In genomic region chr12:91289881-91290280, GRCh38 we compare ENCODE assay signal across 28 cellular contexts.
DNase-seq lines count a peak whose midpoint lies in the region; ATAC-seq and TF ChIP-seq lines count a peak whose summit lies in the region.
"Had no signal": no experiment of that assay in that cellular context is flagged by ENCODE, and none has a peak within 500 bp of the region (broad histone marks: within the 10 kb centered on the region; RNA-seq: fewer than 3 reads in every experiment).

No MANE protein-coding gene starts in this region.

- H2AFZ ChIP-seq in fibroblast of lung (ENCODE audit: low read length), result peak overlapping the region; percentile 61

- H3K27ac Mint-ChIP-seq in activated naive CD4-positive, alpha-beta T cell treated with anti-CD3 and anti-CD28 coated beads, Interleukin-2, amount 50 U/mL, for 72 hours, result no peak overlapping the region
- H3K27ac Mint-ChIP-seq: activated CD8-positive, alpha-beta memory T cell treated with anti-CD3 and anti-CD28 coated beads, Interleukin-2, amount 10 ng/mL, durations not matched to agents 7 days and 5 days; activated naive CD8-positive, alpha-beta T cell treated with anti-CD3 and anti-CD28 coated beads, Interleukin-2, amount 50 U/mL, for 24 hours; H9; natural killer cell had no signal

- H3K4me2 ChIP-seq in BLaER1 (peak overlapping the region; percentile 40), fibroblast of lung (ENCODE audit: extremely low read depth, insufficient read depth, low read length) (no peak overlapping the region)
- H3K4me2 ChIP-seq: KMS-11 had no signal

- no peak for ATAC-seq in activated naive CD4-positive, alpha-beta T cell treated with anti-CD3 and anti-CD28 coated beads, Interleukin-2, amount 50 U/mL, for 72 hours
- ATAC-seq: activated CD8-positive, alpha-beta memory T cell treated with anti-CD3 and anti-CD28 coated beads, Interleukin-2, amount 10 ng/mL, durations not matched to agents 7 days and 5 days; activated naive CD8-positive, alpha-beta T cell treated with anti-CD3 and anti-CD28 coated beads, Interleukin-2, amount 50 U/mL, for 24 hours; heart right ventricle; lower lobe of right lung; mucosa of descending colon; natural killer cell; stimulated activated naive CD8-positive, alpha-beta T cell treated with anti-CD3 and anti-CD28 coated beads, Interleukin-15, Interleukin-2, amounts not matched to agents 100 U/mL and 50 U/mL, for 24 hours had no signal

- no peak overlapping the region for H3K4me3 ChIP-seq in BLaER1
- H3K4me3 ChIP-seq in fibroblast of lung (replicated peaks in 1 of 4; ENCODE audit: control extremely low read depth in 1 of 4, insufficient read depth in 1 of 4, low read depth in 3 of 4, low read length in 4 of 4), result no peak overlapping the region
- no peak overlapping the region for H3K4me3 ChIP-seq in WERI-Rb-1 (ENCODE audit: low read depth, low read length)
- H3K4me3 ChIP-seq: esophagus squamous epithelium, heart right ventricle, lower lobe of right lung, mucosa of descending colon, ovary, spleen, testis had no signal

- H3K9me3 ChIP-seq in BLaER1 (no peaks in the 10 kb centered on the region), fibroblast of lung (ENCODE audit: control insufficient read depth, insufficient read depth, low read depth, low read length) (no peaks in the 10 kb centered on the region), WERI-Rb-1 (ENCODE audit: severe bottlenecking) (no peaks in the 10 kb centered on the region)
- H3K9me3 ChIP-seq: esophagus squamous epithelium, heart right ventricle, lower lobe of right lung, mucosa of descending colon, ovary, spleen, testis had no signal

- H3K79me2 ChIP-seq in fibroblast of lung (ENCODE audit: control insufficient read depth, insufficient read depth, low read length), result no peaks in the 10 kb centered on the region

- H3K9ac ChIP-seq in BLaER1 (no peak overlapping the region), fibroblast of lung (ENCODE audit: insufficient read depth, low read length) (no peak overlapping the region)
- H3K9ac ChIP-seq: KMS-11 had no signal

- no peaks in the 10 kb centered on the region for H3K36me3 ChIP-seq in BLaER1
- H3K36me3 ChIP-seq in fibroblast of lung (ENCODE audit: control insufficient read depth, insufficient read depth, low read length), result no peaks in the 10 kb centered on the region
- H3K36me3 ChIP-seq in WERI-Rb-1, result no peaks in the 10 kb centered on the region
- H3K36me3 ChIP-seq: esophagus squamous epithelium, heart right ventricle, lower lobe of right lung, ovary, spleen had no signal

- H3K27me3 ChIP-seq in BLaER1, result no peaks in the 10 kb centered on the region
- H3K27me3 ChIP-seq in fibroblast of lung (ENCODE audit: control insufficient read depth, insufficient read depth, low read length), result no peaks in the 10 kb centered on the region
- H3K27me3 ChIP-seq in WERI-Rb-1 (ENCODE audit: insufficient read depth, low read depth, severe bottlenecking), result no peaks in the 10 kb centered on the region
- H3K27me3 ChIP-seq: esophagus squamous epithelium, heart right ventricle, ovary, testis had no signal

- H4K20me1 ChIP-seq in BLaER1 (no peaks in the 10 kb centered on the region), fibroblast of lung (ENCODE audit: control insufficient read depth, extremely low read depth, insufficient read depth, low read length) (no peaks in the 10 kb centered on the region)

- TF ChIP-seq CTCF in fibroblast of lung (conservative IDR thresholded peaks at IDR 0.05 in 1 of 2, IDR thresholded peaks at IDR 0.05 in 1 of 2; ENCODE audit: low read depth in 1 of 2, low read length in 2 of 2) (no peak), WERI-Rb-1 (IDR thresholded peaks at IDR 0.05; ENCODE audit: low read depth, low read length) (no peak)

- DNase-seq in M059J (ENCODE audit: low read depth), result peak; percentile 57
- DNase-seq in fibroblast of lung (ENCODE audit: low read depth in 2 of 2), result no peak
- DNase-seq in renal cortical epithelial cell (ENCODE audit: low read depth), result peak; percentile 61
- DNase-seq in WERI-Rb-1, result no peak
- DNase-seq in caudate nucleus (lab: John Stamatoyannopoulos, UW), result no peak
- no peak for DNase-seq in activated naive CD4-positive, alpha-beta T cell treated with anti-CD3 and anti-CD28 coated beads, Interleukin-2, amount 50 U/mL, for 72 hours (ENCODE audit: low spot score in 2 of 2)
- DNase-seq: activated CD4-positive, alpha-beta T cell treated with anti-CD3 and anti-CD28 coated beads, Interleukin-2, amount 50 U/mL, for 4 hours; activated CD8-positive, alpha-beta memory T cell treated with anti-CD3 and anti-CD28 coated beads, Interleukin-2, amount 10 ng/mL, durations not matched to agents 7 days and 5 days; activated naive CD8-positive, alpha-beta T cell treated with anti-CD3 and anti-CD28 coated beads, Interleukin-2, amount 50 U/mL, for 24 hours; activated T-cell treated with anti-CD3 and anti-CD28 coated beads, Interleukin-2, amount 50 U/mL, for 48 hours; DMS53; esophagus squamous epithelium; H9; heart right ventricle; lower lobe of right lung; mucosa of descending colon; natural killer cell; NCI-H1417 treated with DMSO at 0.1 percent for 48 hours; NCI-H2081 treated with DMSO at 0.1 percent for 48 hours; ovary; spleen; stimulated activated CD4-positive, alpha-beta T cell treated with anti-CD3 and anti-CD28 coated beads, Interleukin-2, amount 100 ng/mL, for 24 hours; stimulated activated naive CD8-positive, alpha-beta T cell treated with anti-CD3 and anti-CD28 coated beads, Interleukin-15, Interleukin-2, amounts not matched to agents 100 U/mL and 50 U/mL, for 24 hours; T-helper 1 cell; testis had no signal

- H3K9me3 Mint-ChIP-seq in activated naive CD4-positive, alpha-beta T cell treated with anti-CD3 and anti-CD28 coated beads, Interleukin-2, amount 50 U/mL, for 72 hours, result no peaks in the 10 kb centered on the region
- H3K9me3 Mint-ChIP-seq: activated naive CD8-positive, alpha-beta T cell treated with anti-CD3 and anti-CD28 coated beads, Interleukin-2, amount 50 U/mL, for 24 hours; H9 had no signal

- H3K27ac ChIP-seq in BLaER1 (no peak overlapping the region), fibroblast of lung (ENCODE audit: insufficient read depth, low read length) (no peak overlapping the region), WERI-Rb-1 (no peak overlapping the region), caudate nucleus (ENCODE audit: low read depth, low read length) (no peak overlapping the region)
- H3K27ac ChIP-seq: heart right ventricle, HL-60, KMS-11, lower lobe of right lung, spleen, testis had no signal

- H3K4me1 ChIP-seq in BLaER1 (peaks cover 9% of the 10 kb centered on the region), fibroblast of lung (ENCODE audit: control insufficient read depth, extremely low read depth, insufficient read depth, low read length) (no peaks in the 10 kb centered on the region)
- H3K4me1 ChIP-seq: esophagus squamous epithelium, heart right ventricle, lower lobe of right lung, spleen, testis had no signal

- peaks cover under 1 to 3% of the 10 kb centered on the region in 2 donors for H3K36me3 Mint-ChIP-seq in activated naive CD4-positive, alpha-beta T cell treated with anti-CD3 and anti-CD28 coated beads, Interleukin-2, amount 50 U/mL, for 72 hours
- H3K36me3 Mint-ChIP-seq: activated CD8-positive, alpha-beta memory T cell treated with anti-CD3 and anti-CD28 coated beads, Interleukin-2, amount 10 ng/mL, durations not matched to agents 7 days and 5 days; natural killer cell had no signal

Comparison
In these comparisons a context has a peak if more than half of its experiments do, and no peak if none do; other contexts are left out.
1. DNase-seq: peak in M059J (single experiment) and renal cortical epithelial cell (single experiment); none in fibroblast of lung (0 of 2), WERI-Rb-1 (single experiment), caudate nucleus (0 of 61) and activated naive CD4-positive, alpha-beta T cell treated with anti-CD3 and anti-CD28 coated beads, Interleukin-2, amount 50 U/mL, for 72 hours (0 of 2).